Comparison of ENCODE assay signal across 1 cellular context in genomic region chr4:723706-724105, GRCh38.
TF ChIP-seq lines count a peak whose summit lies in the region.

No MANE protein-coding gene starts in this region.

TF ChIP-seq in H1, 55 proteins besides CTCF, POLR2A, EP300 and RAD21:
- TF ChIP-seq SP1 (IDR thresholded peaks at IDR 0.05; ENCODE audit: low read depth, low read length) (no peak), TCF12 (IDR thresholded peaks at IDR 0.05; ENCODE audit: low read depth, low read length) (no peak), PHF8 (conservative IDR thresholded peaks at IDR 0.05; ENCODE audit: low read depth, low read length) (no peak), GTF2F1 (IDR thresholded peaks at IDR 0.05; ENCODE audit: borderline replicate concordance, low read depth, low read length) (no peak), TAF1 (IDR thresholded peaks at IDR 0.05; ENCODE audit: low read depth, low read length) (no peak), EZH2 (IDR thresholded peaks at IDR 0.05; ENCODE audit: low read depth, low read length, severe bottlenecking) (no peak), KDM4A (IDR thresholded peaks at IDR 0.05; ENCODE audit: low read depth, low read length, severe bottlenecking) (no peak), POLR2AphosphoS5 (IDR thresholded peaks at IDR 0.05; ENCODE audit: low read depth, low read length) (no peak), USF2 (IDR thresholded peaks at IDR 0.05; ENCODE audit: low read length) (no peak), JUND (IDR thresholded peaks at IDR 0.05; ENCODE audit: low read length) (no peak), ZNF274 (IDR thresholded peaks at IDR 0.05; ENCODE audit: borderline replicate concordance, extremely low read depth, low read length) (no peak)
